ENCODE assay signal across 8 cellular contexts in genomic region chr1:205680073-205680851, GRCh38. TPM values are rescaled to one million over a fixed set of nuclear protein-coding genes. Genes with fewer than 3 reads are reported as not detected.
DNase-seq lines count a peak whose midpoint lies in the region; ATAC-seq and TF ChIP-seq lines count a peak whose summit lies in the region.

Gene SLC45A3, minus strand, starts transcription at chr1:205680509. Its CDS starts 15,853 bp downstream, at chr1:205664656.

- H3K9me2 ChIP-seq in PC-3 (replicated peaks; ENCODE audit: low read length) (no peaks in the 10 kb centered on the region), hepatocyte (replicated peaks; ENCODE audit: insufficient read depth) (no peaks in the 10 kb centered on the region)

- ATAC-seq in GM19463 (IDR thresholded peaks at IDR 0.05; ENCODE audit: unreplicated experiment) (peak; percentile 48), PC-3 (peak; percentile 70)

- H3K36me3 ChIP-seq in PC-3 (ENCODE audit: low read depth, low read length) (no peaks in the 10 kb centered on the region), adrenal gland (replicated peaks in 1 of 2) (no peaks in the 10 kb centered on the region), hepatocyte (replicated peaks; ENCODE audit: insufficient read depth, low read depth) (no peaks in the 10 kb centered on the region)

- H3K4me3 ChIP-seq in PC-3 (ENCODE audit: low read length) = peak within 1 kb of the TSS; percentile 72
- peak within 1 kb of the TSS in 2 of 4 donors; percentile 73 to 95 for H3K4me3 ChIP-seq in adrenal gland
- H3K4me3 ChIP-seq in hepatocyte = peak within 1 kb of the TSS; percentile 82
- H3K4me3 ChIP-seq in skeletal muscle cell (ENCODE audit: low read depth, low read length) = peak within 1 kb of the TSS; percentile 71

- peak; percentile 58 for DNase-seq in AG08395 (ENCODE audit: low spot score)
- DNase-seq in PC-3 = peak; percentile 51
- peak in 4 of 7 donors; percentile 28 to 33 (median 29) for DNase-seq in adrenal gland
- DNase-seq in hepatocyte (ENCODE audit: low spot score) = peak; percentile 57
- DNase-seq in skeletal muscle cell (ENCODE audit: low read depth) = no peak
- DNase-seq in GOT3 (lab: John Stamatoyannopoulos, UW) = no peak
- DNase-seq in DMS153 (lab: John Stamatoyannopoulos, UW) = no peak

- H3K9me3 ChIP-seq in PC-3 (ENCODE audit: low read length) (no peaks in the 10 kb centered on the region), adrenal gland (replicated peaks in 1 of 3) (no peaks in the 10 kb centered on the region), hepatocyte (ENCODE audit: low read depth) (no peaks in the 10 kb centered on the region)

- peaks cover 27% of the 10 kb centered on the region for H3K4me1 ChIP-seq in PC-3 (ENCODE audit: insufficient read depth, low read length)
- H3K4me1 ChIP-seq in adrenal gland (replicated peaks in 1 of 2) = peaks cover 16 to 17% of the 10 kb centered on the region in 2 donors
- peaks cover 41% of the 10 kb centered on the region for H3K4me1 ChIP-seq in hepatocyte (ENCODE audit: insufficient read depth)

- CTCF ChIA-PET in PC-3 (lab: Charles Lee) = interaction anchor here (0.7 to 1.4 kb wide), 3 partner anchors 21 to 155 kb away, joined by 4 to 6 read pairs (median 6); no protein-coding TSS in a partner anchor

- H3K79me2 ChIP-seq in PC-3 (ENCODE audit: low read length) (peaks cover 43% of the 10 kb centered on the region), hepatocyte (peaks cover 23% of the 10 kb centered on the region)

- H4K20me1 ChIP-seq in PC-3 (ENCODE audit: low read length) (no peaks in the 10 kb centered on the region), hepatocyte (ENCODE audit: insufficient read depth, poor library complexity, severe bottlenecking) (no peaks in the 10 kb centered on the region)

- no peak for TF ChIP-seq CTCF in PC-3 (conservative IDR thresholded peaks at IDR 0.05; ENCODE audit: low read depth, low read length)
- no peak for TF ChIP-seq CTCF in adrenal gland (IDR thresholded peaks at IDR 0.05)
- TF ChIP-seq CTCF in hepatocyte (IDR thresholded peaks at IDR 0.05; ENCODE audit: poor library complexity) = no peak

- BruUV-seq in PC-3 (replicated peaks; lab: Mats Ljungman, UMichigan) = no TSS peak

- peak within 1 kb of the TSS; percentile 62 for H3K9ac ChIP-seq in PC-3 (ENCODE audit: low read length)

- H2AFZ ChIP-seq in PC-3 (ENCODE audit: low read length) = peak within 1 kb of the TSS; percentile 85
- H2AFZ ChIP-seq in hepatocyte = peak within 1 kb of the TSS; percentile 97

- peak in 1 of 2 donors; percentile 48 for TF ChIP-seq POLR2A in adrenal gland (IDR thresholded peaks at IDR 0.05)

- intact Hi-C loops in PC-3 (cut with micrococcal nuclease) = loop anchor here (2.0 kb wide), 2 partner anchors 15 to 23 kb away; no protein-coding TSS in a partner anchor
- intact Hi-C loops in adrenal gland (cut with DNase I) = no loop called here

- POLR2A ChIA-PET in PC-3 (lab: Charles Lee; ENCODE audit: unreplicated experiment) = no interaction called here

- H3K27ac ChIP-seq in PC-3 (ENCODE audit: low read length) = no peak within 1 kb of the TSS
- peak within 1 kb of the TSS in 4 of 5 donors; percentile 26 to 87 (median 52) for H3K27ac ChIP-seq in adrenal gland
- H3K27ac ChIP-seq in hepatocyte = peak within 1 kb of the TSS; percentile 74

- no peaks in the 10 kb centered on the region for H3K27me3 ChIP-seq in PC-3 (ENCODE audit: low read length)
- H3K27me3 ChIP-seq in adrenal gland = no peaks in the 10 kb centered on the region
- H3K27me3 ChIP-seq in hepatocyte = no peaks in the 10 kb centered on the region

- 0 to 14% (median 1%) methylated on average over 4 to 85 of the region's 86 CpGs for WGBS in adrenal gland, 4 donors
- WGBS in hepatocyte (ENCODE audit: low lambda C conversion rate, missing lambda C conversion rate) = 1% methylated on average over 59 of the region's 86 CpGs

- no peaks in the 10 kb centered on the region for H3F3A ChIP-seq in PC-3 (ENCODE audit: low read length, unreplicated experiment)

- H3K4me2 ChIP-seq in PC-3 (ENCODE audit: low read length) (peak within 1 kb of the TSS; percentile 83), hepatocyte (peak within 1 kb of the TSS; percentile 99)

RNA-seq across cellular contexts. Expression of gene SLC45A3, which starts in this region (rescaled TPM):
- 33.2 and 37.6 TPM in 2 replicates for total RNA-seq in PC-3 (2014; rRNA removed)
- total RNA-seq in adrenal gland = 10 to 100 TPM in 4 of 8 donors, 1 to 10 TPM in 4; 5.9 to 27.9 (median 10.1) TPM
- polyA plus RNA-seq in adrenal gland = 1 to 10 TPM; 4.7 to 9.7 (median 8.4) TPM
- 10.0 and 12.2 TPM in 2 replicates for total RNA-seq in hepatocyte
- polyA plus RNA-seq in hepatocyte = 4.6 and 4.8 TPM in 2 replicates

Comparison
In these comparisons a context has a peak if more than half of its experiments do, and no peak if none do; other contexts are left out.
1. DNase-seq: peak in AG08395 (single experiment), PC-3 (single experiment), adrenal gland (4 of 7) and hepatocyte (single experiment); none in skeletal muscle cell (single experiment), GOT3 (single experiment) and DMS153 (single experiment).